In the genomic region with DNA sequence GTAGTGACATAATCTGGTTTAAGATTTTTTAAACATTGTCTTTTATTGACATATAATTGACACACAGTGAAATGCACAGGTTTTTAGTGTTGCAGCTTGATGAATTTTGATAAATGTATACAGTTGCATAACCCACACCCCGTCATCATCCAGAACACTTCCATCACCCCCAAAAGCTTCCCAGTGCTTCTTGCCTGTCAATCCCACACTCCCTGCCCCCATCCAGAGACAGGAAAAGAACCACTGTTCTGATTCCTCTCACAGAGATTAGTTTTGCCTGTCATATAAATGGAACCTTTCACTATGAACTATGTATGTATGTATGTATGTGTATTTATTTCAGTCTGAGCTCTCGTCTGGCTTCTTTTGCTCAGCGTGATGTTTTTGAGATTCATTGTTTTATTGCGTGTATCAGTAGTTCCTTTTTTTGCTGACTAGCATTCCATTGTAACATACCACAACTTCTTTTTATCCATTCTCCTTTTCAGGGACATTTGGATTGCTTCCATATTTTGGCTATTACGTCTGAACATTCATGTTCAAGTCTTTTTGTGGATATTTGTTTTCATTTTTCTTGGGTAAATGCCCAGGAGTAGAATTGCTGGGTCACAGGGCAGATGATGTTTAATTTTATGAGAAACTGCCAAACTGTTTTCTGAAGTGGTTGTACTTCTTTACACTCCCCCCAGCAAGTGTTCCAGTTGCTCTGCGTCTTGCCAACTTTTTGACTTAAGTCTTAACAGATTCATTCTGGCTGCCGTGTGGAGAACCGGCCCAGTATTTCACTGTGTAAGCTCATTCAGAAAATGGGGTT, we compare ENCODE assay signal across 10 cellular contexts. TPM values are rescaled to one million over a fixed set of nuclear protein-coding genes. Genes with fewer than 3 reads are reported as not detected.
DNase-seq lines count a peak whose midpoint lies in the region; ATAC-seq and TF ChIP-seq lines count a peak whose summit lies in the region.
"Had no signal": no experiment of that assay in that cellular context is flagged by ENCODE, and none has a peak within 500 bp of the region (broad histone marks: within the 10 kb centered on the region; RNA-seq: fewer than 3 reads in every experiment).

No MANE protein-coding gene starts in this region.

- peaks cover 0 to 27% (median 6%) of the 10 kb centered on the region in 4 donors for H3K36me3 ChIP-seq in upper lobe of left lung

- no peak for DNase-seq in activated naive CD4-positive, alpha-beta T cell treated with Interleukin-2 at 50 U/mL for 16 hours
- DNase-seq in activated naive CD8-positive, alpha-beta T cell treated with anti-CD3 and anti-CD28 coated beads, Interleukin-2, amount 50 U/mL, for 24 hours, result no peak
- DNase-seq in hepatic stellate cell (ENCODE audit: low spot score) (peak; percentile 54), upper lobe of left lung (peak in 1 of 2 donors; percentile 62), NCI-H1417 (lab: John Stamatoyannopoulos, UW) (no peak), SHP77 treated with DMSO at 0.1 percent for 48 hours (lab: John Stamatoyannopoulos, UW) (no peak)
- no peak for DNase-seq in activated CD4-positive, CD25-positive, alpha-beta regulatory T cell (lab: John Stamatoyannopoulos, UW)
- DNase-seq: DMS53, T1000 had no signal

- TF ChIP-seq EP300 in upper lobe of left lung (IDR thresholded peaks at IDR 0.05), result no peak

- WGBS in upper lobe of left lung, 2 donors, result 31 to 33% methylated on average over 8 of the region's 8 CpGs

- H3K36me3 Mint-ChIP-seq in activated naive CD4-positive, alpha-beta T cell treated with anti-CD3 and anti-CD28 coated beads, Interleukin-2, amount 50 U/mL, for 24 hours, result peaks cover 23% of the 10 kb centered on the region
- peaks cover 55% of the 10 kb centered on the region for H3K36me3 Mint-ChIP-seq in activated naive CD8-positive, alpha-beta T cell treated with anti-CD3 and anti-CD28 coated beads, Interleukin-2, amount 50 U/mL, for 24 hours (ENCODE audit: low read depth)

- TF ChIP-seq CTCF in upper lobe of left lung (IDR thresholded peaks at IDR 0.05), result no peak

- no peaks in the 10 kb centered on the region for H3K27me3 ChIP-seq in upper lobe of left lung

- H3K4me3 ChIP-seq in upper lobe of left lung, result no peak overlapping the region

- no peaks in the 10 kb centered on the region for H3K9me3 ChIP-seq in upper lobe of left lung

- TF ChIP-seq POLR2A in upper lobe of left lung (IDR thresholded peaks at IDR 0.05), result no peak

- H3K4me3 Mint-ChIP-seq in activated naive CD4-positive, alpha-beta T cell treated with anti-CD3 and anti-CD28 coated beads, Interleukin-2, amount 50 U/mL, for 24 hours, result peak overlapping the region; percentile 57
- no peak overlapping the region for H3K4me3 Mint-ChIP-seq in activated naive CD8-positive, alpha-beta T cell treated with anti-CD3 and anti-CD28 coated beads, Interleukin-2, amount 50 U/mL, for 24 hours

- H3K27ac Mint-ChIP-seq in activated naive CD4-positive, alpha-beta T cell treated with anti-CD3 and anti-CD28 coated beads, Interleukin-2, amount 50 U/mL, for 24 hours, result peak overlapping the region; percentile 88
- peak overlapping the region; percentile 81 for H3K27ac Mint-ChIP-seq in activated naive CD8-positive, alpha-beta T cell treated with anti-CD3 and anti-CD28 coated beads, Interleukin-2, amount 50 U/mL, for 24 hours

- no peaks in the 10 kb centered on the region for H3K9me3 Mint-ChIP-seq in activated naive CD4-positive, alpha-beta T cell treated with anti-CD3 and anti-CD28 coated beads, Interleukin-2, amount 50 U/mL, for 24 hours
- H3K9me3 Mint-ChIP-seq in activated naive CD8-positive, alpha-beta T cell treated with anti-CD3 and anti-CD28 coated beads, Interleukin-2, amount 50 U/mL, for 24 hours, result no peaks in the 10 kb centered on the region

- no peaks in the 10 kb centered on the region for H3K27me3 Mint-ChIP-seq in activated naive CD4-positive, alpha-beta T cell treated with anti-CD3 and anti-CD28 coated beads, Interleukin-2, amount 50 U/mL, for 24 hours
- H3K27me3 Mint-ChIP-seq in activated naive CD8-positive, alpha-beta T cell treated with anti-CD3 and anti-CD28 coated beads, Interleukin-2, amount 50 U/mL, for 24 hours, result no peaks in the 10 kb centered on the region

- peak overlapping the region; percentile 20 to 75 (median 62) for H3K27ac ChIP-seq in upper lobe of left lung

- peaks cover 82% of the 10 kb centered on the region for H3K4me1 Mint-ChIP-seq in activated naive CD4-positive, alpha-beta T cell treated with anti-CD3 and anti-CD28 coated beads, Interleukin-2, amount 50 U/mL, for 24 hours
- peaks cover 77% of the 10 kb centered on the region for H3K4me1 Mint-ChIP-seq in activated naive CD8-positive, alpha-beta T cell treated with anti-CD3 and anti-CD28 coated beads, Interleukin-2, amount 50 U/mL, for 24 hours

- ATAC-seq in activated naive CD8-positive, alpha-beta T cell treated with anti-CD3 and anti-CD28 coated beads, Interleukin-2, amount 50 U/mL, for 24 hours, result no peak
- ATAC-seq in upper lobe of left lung (ENCODE audit: low FRiP score in 2 of 2), result peak; percentile 67 to 83

- H3K4me1 ChIP-seq in upper lobe of left lung, result peaks cover 22 to 31% (median 25%) of the 10 kb centered on the region in 4 donors

RNA-seq across cellular contexts. Expression of a gene that starts 8.7 kb away (rescaled TPM):
- total RNA-seq in upper lobe of left lung, result 10 to 100 TPM in 5 of 6 donors, 1 to 10 TPM in 1; 5.9 to 20.8 (median 15.7) TPM

RNA-seq across cellular contexts. Expression of a gene that starts 19.4 kb away (rescaled TPM):
- total RNA-seq in upper lobe of left lung, result 10 to 100 TPM; 27.5 to 61.0 (median 33.1) TPM
